In genomic region chr11:66203847-66204246, GRCh38 we compare ENCODE assay signal across 19 cellular contexts. TPM values are rescaled to one million over a fixed set of nuclear protein-coding genes. Genes with fewer than 3 reads are reported as not detected.
DNase-seq lines count a peak whose midpoint lies in the region; ATAC-seq and TF ChIP-seq lines count a peak whose summit lies in the region.
"Had no signal": no experiment of that assay in that cellular context is flagged by ENCODE, and none has a peak within 500 bp of the region (broad histone marks: within the 10 kb centered on the region; RNA-seq: fewer than 3 reads in every experiment).

No MANE protein-coding gene starts in this region.

- no peaks in the 10 kb centered on the region for H3K4me1 ChIP-seq in CD8-positive, alpha-beta T cell (ENCODE audit: insufficient read depth, low read length)

- H3K4me1 Mint-ChIP-seq in activated naive CD4-positive, alpha-beta T cell treated with anti-CD3 and anti-CD28 coated beads, Interleukin-2, amount 50 U/mL, for 24 hours, result no peaks in the 10 kb centered on the region
- H3K4me1 Mint-ChIP-seq in CD8-positive, alpha-beta T cell (ENCODE audit: low read depth), result peaks cover 3% of the 10 kb centered on the region
- H3K4me1 Mint-ChIP-seq in activated B cell treated with CpG ODN at 0.5 μM for 24 hours, result peaks cover under 1% of the 10 kb centered on the region
- H3K4me1 Mint-ChIP-seq in activated T-helper 17 cell treated with anti-CD3 and anti-CD28 coated beads, Interleukin-2, amount 50 U/mL, for 72 hours, result no peaks in the 10 kb centered on the region
- H3K4me1 Mint-ChIP-seq: GM23338, H9 had no signal

- peaks cover 3% of the 10 kb centered on the region for H3K36me3 ChIP-seq in CD8-positive, alpha-beta T cell (ENCODE audit: insufficient read depth, low read length)

- intact Hi-C loops in CD8-positive, alpha-beta T cell (cut with DNase I, micrococcal nuclease), result loop anchor here in 1 of 2 experiments (5.0 kb wide), 1 partner anchor 257 kb away; the partner anchor contains the start of gene TSGA10IP
- intact Hi-C loops in activated B cell treated with CpG ODN at 0.5 μM for 24 hours (cut with micrococcal nuclease) (loop anchor here (10.0 kb wide), 1 partner anchor 49 kb away; no protein-coding TSS in a partner anchor), posterior vena cava (cut with DNase I) (loop anchor here in 1 of 2 donors (10.0 kb wide), 1 partner anchor 119 kb away; no protein-coding TSS in a partner anchor)

- H3K27me3 Mint-ChIP-seq in activated naive CD4-positive, alpha-beta T cell treated with anti-CD3 and anti-CD28 coated beads, Interleukin-2, amount 50 U/mL, for 24 hours, result no peaks in the 10 kb centered on the region
- no peaks in the 10 kb centered on the region for H3K27me3 Mint-ChIP-seq in CD8-positive, alpha-beta T cell (ENCODE audit: low read depth)
- H3K27me3 Mint-ChIP-seq in activated B cell treated with CpG ODN at 0.5 μM for 24 hours, result no peaks in the 10 kb centered on the region
- H3K27me3 Mint-ChIP-seq in activated T-helper 17 cell treated with anti-CD3 and anti-CD28 coated beads, Interleukin-2, amount 50 U/mL, for 72 hours, result no peaks in the 10 kb centered on the region
- H3K27me3 Mint-ChIP-seq: B cell; CD4-positive, alpha-beta memory T cell had no signal

- H3K4me3 ChIP-seq in CD8-positive, alpha-beta T cell (ENCODE audit: low read depth, low read length), result no peak overlapping the region
- H3K4me3 ChIP-seq: BLaER1, GM23338 had no signal

- CTCF ChIA-PET in CD8-positive, alpha-beta T cell (lab: Charles Lee), result no interaction called here
- CTCF ChIA-PET in activated B cell treated with CpG ODN at 0.5 μM for 24 hours (lab: Charles Lee), result no interaction called here

- ATAC-seq in CD8-positive, alpha-beta T cell, result no peak
- no peak for ATAC-seq in activated B cell treated with CpG ODN at 0.5 μM for 24 hours (ENCODE audit: low read depth)
- ATAC-seq in activated T-helper 17 cell treated with anti-CD3 and anti-CD28 coated beads, Interleukin-2, amount 50 U/mL, for 72 hours (replicated peaks), result no peak
- ATAC-seq: GM23338, HCT116 had no signal

- no peaks in the 10 kb centered on the region for H3K9me3 Mint-ChIP-seq in activated naive CD4-positive, alpha-beta T cell treated with anti-CD3 and anti-CD28 coated beads, Interleukin-2, amount 50 U/mL, for 24 hours
- peaks cover 26% of the 10 kb centered on the region for H3K9me3 Mint-ChIP-seq in CD8-positive, alpha-beta T cell
- peaks cover 15% of the 10 kb centered on the region for H3K9me3 Mint-ChIP-seq in activated B cell treated with CpG ODN at 0.5 μM for 24 hours
- no peaks in the 10 kb centered on the region for H3K9me3 Mint-ChIP-seq in activated T-helper 17 cell treated with anti-CD3 and anti-CD28 coated beads, Interleukin-2, amount 50 U/mL, for 72 hours

- H3K36me3 Mint-ChIP-seq in activated naive CD4-positive, alpha-beta T cell treated with anti-CD3 and anti-CD28 coated beads, Interleukin-2, amount 50 U/mL, for 24 hours, result peaks cover 18% of the 10 kb centered on the region
- H3K36me3 Mint-ChIP-seq in CD8-positive, alpha-beta T cell, result peaks cover 48% of the 10 kb centered on the region
- peaks cover 36% of the 10 kb centered on the region for H3K36me3 Mint-ChIP-seq in activated B cell treated with CpG ODN at 0.5 μM for 24 hours (ENCODE audit: low read depth)
- peaks cover 16% of the 10 kb centered on the region for H3K36me3 Mint-ChIP-seq in activated T-helper 17 cell treated with anti-CD3 and anti-CD28 coated beads, Interleukin-2, amount 50 U/mL, for 72 hours (ENCODE audit: low read depth)

- POLR2A ChIA-PET in CD8-positive, alpha-beta T cell (lab: Charles Lee), result no interaction called here
- POLR2A ChIA-PET in activated B cell treated with CpG ODN at 0.5 μM for 24 hours (lab: Charles Lee), result no interaction called here

- no peak for TF ChIP-seq CTCF in CD8-positive, alpha-beta T cell (IDR thresholded peaks at IDR 0.05)
- TF ChIP-seq CTCF in activated B cell treated with CpG ODN at 0.5 μM for 24 hours (IDR thresholded peaks at IDR 0.05), result no peak

- no peaks in the 10 kb centered on the region for H3K9me3 ChIP-seq in CD8-positive, alpha-beta T cell (ENCODE audit: low read length)

- peak overlapping the region; percentile 46 for H3K27ac Mint-ChIP-seq in activated naive CD4-positive, alpha-beta T cell treated with anti-CD3 and anti-CD28 coated beads, Interleukin-2, amount 50 U/mL, for 24 hours
- H3K27ac Mint-ChIP-seq in CD8-positive, alpha-beta T cell, result peak overlapping the region; percentile 68
- peak overlapping the region; percentile 61 for H3K27ac Mint-ChIP-seq in activated B cell treated with CpG ODN at 0.5 μM for 24 hours
- no peak overlapping the region for H3K27ac Mint-ChIP-seq in activated T-helper 17 cell treated with anti-CD3 and anti-CD28 coated beads, Interleukin-2, amount 50 U/mL, for 72 hours
- H3K27ac Mint-ChIP-seq: GM23338, H9 had no signal

- no peak overlapping the region for H3K4me3 Mint-ChIP-seq in activated naive CD4-positive, alpha-beta T cell treated with anti-CD3 and anti-CD28 coated beads, Interleukin-2, amount 50 U/mL, for 24 hours
- no peak overlapping the region for H3K4me3 Mint-ChIP-seq in CD8-positive, alpha-beta T cell
- no peak overlapping the region for H3K4me3 Mint-ChIP-seq in activated B cell treated with CpG ODN at 0.5 μM for 24 hours
- H3K4me3 Mint-ChIP-seq in activated T-helper 17 cell treated with anti-CD3 and anti-CD28 coated beads, Interleukin-2, amount 50 U/mL, for 72 hours, result no peak overlapping the region
- H3K4me3 Mint-ChIP-seq: B cell; CD4-positive, alpha-beta memory T cell; GM23338; H9 had no signal

- no peaks in the 10 kb centered on the region for H3K27me3 ChIP-seq in CD8-positive, alpha-beta T cell (ENCODE audit: insufficient read depth, low read length)
- H3K27me3 ChIP-seq: BLaER1 had no signal

- no peak for DNase-seq in activated naive CD4-positive, alpha-beta T cell treated with Interleukin-2 at 50 U/mL for 16 hours
- no peak for DNase-seq in CD8-positive, alpha-beta T cell
- no peak for DNase-seq in activated B cell treated with CpG ODN at 0.5 μM for 24 hours
- DNase-seq in posterior vena cava (ENCODE audit: low spot score), result peak; percentile 10
- no peak for DNase-seq in COLO668 (lab: John Stamatoyannopoulos, UW; ENCODE audit: unreplicated experiment)
- DNase-seq in SW480 (ENCODE audit: low spot score), result no peak
- DNase-seq: CD4-positive, alpha-beta memory T cell; DMS53; DMS79 treated with DMSO at 0.1 percent for 48 hours; GF-D8; H9 had no signal

- no peak overlapping the region for H3K27ac ChIP-seq in CD8-positive, alpha-beta T cell (ENCODE audit: low read depth, low read length)
- H3K27ac ChIP-seq: 22Rv1, BLaER1, C4-2B had no signal

RNA-seq across cellular contexts. Expression of gene KLC2, which starts 53.7 kb away (rescaled TPM):
- total RNA-seq in CD8-positive, alpha-beta T cell, result 10 to 100 TPM; 29.6 to 35.4 TPM
- 37.0 and 45.6 TPM in 2 replicates for total RNA-seq in activated B cell treated with CpG ODN at 0.5 μM for 24 hours
- total RNA-seq in posterior vena cava, result 10 to 100 TPM; 30.1 to 41.3 TPM
- 10 to 100 TPM; 38.3 to 45.2 TPM for total RNA-seq in activated T-helper 17 cell treated with anti-CD3 and anti-CD28 coated beads, Interleukin-2, amount 50 U/mL, for 72 hours
